Comparison of ENCODE assay signal across 15 cellular contexts in genomic region chr17:66542967-66543525, GRCh38.
DNase-seq lines count a peak whose midpoint lies in the region; ATAC-seq, FAIRE-seq and TF ChIP-seq lines count a peak whose summit lies in the region.
"Had no signal": no experiment of that assay in that cellular context is flagged by ENCODE, and none has a peak within 500 bp of the region (broad histone marks: within the 10 kb centered on the region; RNA-seq: fewer than 3 reads in every experiment).

No MANE protein-coding gene starts in this region.

- in situ Hi-C loops in HepG2 (cut with HindIII; ENCODE audit: extremely low pct_ligation_motif_present, low pct_unique_long_range_greater_than_20kb) = no loop called here

- H3K4me1 Mint-ChIP-seq in glutamatergic neuron (ENCODE audit: low read depth, unreplicated experiment) = peaks cover 28% of the 10 kb centered on the region

- H3K27me3 Mint-ChIP-seq in glutamatergic neuron (ENCODE audit: unreplicated experiment) = peaks cover 5% of the 10 kb centered on the region

- no peak for TF ChIP-seq CTCF in HepG2 (CRISPR knock-in tag; IDR thresholded peaks at IDR 0.05)
- no peak for TF ChIP-seq CTCF in right lobe of liver (IDR thresholded peaks at IDR 0.05)
- TF ChIP-seq CTCF in fibroblast of pulmonary artery (IDR thresholded peaks at IDR 0.05; ENCODE audit: low read length, missing control alignments) = no peak
- TF ChIP-seq CTCF in glutamatergic neuron (IDR thresholded peaks at IDR 0.05; ENCODE audit: partially characterized antibody, unreplicated experiment) = no peak

- intact Hi-C loops in HepG2 (cut with micrococcal nuclease; ENCODE audit: unreplicated experiment) (loop anchor here (10.0 kb wide), 1 partner anchor 78 kb away; no protein-coding TSS in a partner anchor), right lobe of liver (cut with DNase I) (no loop called here)

- TF ChIP-seq POLR2A in HepG2 (IDR thresholded peaks at IDR 0.05; ENCODE audit: insufficient read depth in 1 of 2, low read depth in 2 of 2, low read length in 2 of 2) = no peak
- TF ChIP-seq POLR2A in right lobe of liver (IDR thresholded peaks at IDR 0.05) = no peak

- H3K27ac ChIP-seq in HepG2 (ENCODE audit: extremely low read length, insufficient read depth, low read length) (no peak overlapping the region), right lobe of liver (no peak overlapping the region)
- H3K27ac ChIP-seq: neutrophil had no signal

- no peak overlapping the region for H3K4me3 Mint-ChIP-seq in glutamatergic neuron (ENCODE audit: unreplicated experiment)
- H3K4me3 Mint-ChIP-seq: endodermal cell had no signal

- H3K4me1 ChIP-seq in HepG2 (ENCODE audit: insufficient read depth, low read length) (peaks cover 53% of the 10 kb centered on the region), right lobe of liver (peaks cover 0 to 13% (median 6%) of the 10 kb centered on the region in 4 donors)

- DNase-seq in HepG2 (ENCODE audit: low spot score) (peak; percentile 29), right lobe of liver (no peak), SW480 (ENCODE audit: low spot score) (peak; percentile 43), fibroblast of pulmonary artery (ENCODE audit: low read depth) (peak; percentile 73), glutamatergic neuron (no peak)
- DNase-seq: activated effector memory CD4-positive, alpha-beta T cell treated with anti-CD3 and anti-CD28 coated beads, Interleukin-2, amount 50 U/mL, for 16 hours; BE2C; endodermal cell; NCI-H748 treated with DMSO at 0.1 percent for 48 hours; stimulated activated CD4-positive, alpha-beta T cell treated with anti-CD3 and anti-CD28 coated beads, Interleukin-4, amount 100 ng/mL, for 24 hours; trophoblast cell had no signal

- no peak overlapping the region for H3K4me3 ChIP-seq in HepG2 (replicated peaks in 1 of 3; ENCODE audit: insufficient read depth in 1 of 3, low read depth in 2 of 3, low read length in 3 of 3)
- H3K4me3 ChIP-seq in right lobe of liver = no peak overlapping the region
- no peak overlapping the region for H3K4me3 ChIP-seq in fibroblast of pulmonary artery (replicated peaks; ENCODE audit: low read depth, low read length)

- H3K36me3 Mint-ChIP-seq in glutamatergic neuron (ENCODE audit: unreplicated experiment) = peaks cover 11% of the 10 kb centered on the region

- H3K9ac ChIP-seq in HepG2 (ENCODE audit: insufficient read depth, low read depth, low read length) = no peak overlapping the region

- no peak for ATAC-seq in HepG2
- no peak for ATAC-seq in right lobe of liver
- no peak for ATAC-seq in HG02623 (IDR thresholded peaks at IDR 0.05; ENCODE audit: unreplicated experiment)
- no peak for ATAC-seq in GM21529 (IDR thresholded peaks at IDR 0.05; ENCODE audit: unreplicated experiment)
- ATAC-seq in HG03469 (IDR thresholded peaks at IDR 0.05; ENCODE audit: unreplicated experiment) = no peak

- no peaks in the 10 kb centered on the region for H3K79me2 ChIP-seq in HepG2 (ENCODE audit: insufficient read depth, low read length)

- no peak for FAIRE-seq in HepG2 (lab: Jason Lieb, UNC)

- TF ChIP-seq EP300 in HepG2 (IDR thresholded peaks at IDR 0.05; ENCODE audit: low read depth in 2 of 2, low read length in 2 of 2) (no peak), HepG2 (CRISPR knock-in tag; IDR thresholded peaks at IDR 0.05; ENCODE audit: borderline replicate concordance) (no peak)

- H3K27me3 ChIP-seq in HepG2 (ENCODE audit: control insufficient read depth in 1 of 2, insufficient read depth in 2 of 2, low read length in 2 of 2) (no peaks in the 10 kb centered on the region), right lobe of liver (no peaks in the 10 kb centered on the region)
- H3K27me3 ChIP-seq: BE2C, neutrophil had no signal

- no peaks in the 10 kb centered on the region for H4K20me1 ChIP-seq in HepG2 (ENCODE audit: insufficient read depth, low read length)

- CTCF ChIA-PET in HepG2 (lab: Yijun Ruan, JAX; ENCODE audit: low intra/inter-chr PET ratio, low total read pairs) = no interaction called here

- H3K36me3 ChIP-seq in HepG2 (replicated peaks in 1 of 2; ENCODE audit: control insufficient read depth in 1 of 2, insufficient read depth in 2 of 2, low read length in 2 of 2) = no peaks in the 10 kb centered on the region
- no peaks in the 10 kb centered on the region for H3K36me3 ChIP-seq in right lobe of liver
- H3K36me3 ChIP-seq: BE2C, neutrophil had no signal

- no peak overlapping the region for H3K27ac Mint-ChIP-seq in glutamatergic neuron (ENCODE audit: unreplicated experiment)
- H3K27ac Mint-ChIP-seq: endodermal cell had no signal

- H3K9me3 Mint-ChIP-seq in glutamatergic neuron (ENCODE audit: unreplicated experiment) = peaks cover 1% of the 10 kb centered on the region

- no peaks in the 10 kb centered on the region for H3K9me3 ChIP-seq in HepG2 (ENCODE audit: low read length)
- H3K9me3 ChIP-seq in right lobe of liver = no peaks in the 10 kb centered on the region
- H3K9me3 ChIP-seq: BE2C, neutrophil had no signal

- BruUV-seq in HepG2 (replicated peaks; lab: Mats Ljungman, UMichigan) = no TSS peak

- H3K4me2 ChIP-seq in HepG2 (ENCODE audit: low read depth, low read length) = no peak overlapping the region

- POLR2A ChIA-PET in HepG2 (lab: Yijun Ruan, JAX) = no interaction called here

- WGBS in HepG2 (ENCODE audit: low lambda C conversion rate) = 93% methylated on average over 3 of the region's 3 CpGs
- WGBS in right lobe of liver (ENCODE audit: insufficient coverage, low coverage, low lambda C conversion rate, missing lambda C conversion rate) = 100% methylated on average over 3 of the region's 3 CpGs

- TF ChIP-seq RAD21 in HepG2 (CRISPR knock-in tag; IDR thresholded peaks at IDR 0.05) = no peak

- H2AFZ ChIP-seq in HepG2 (ENCODE audit: low read length) = no peak overlapping the region

TF ChIP-seq in HepG2, 621 proteins besides CTCF, POLR2A, EP300 and RAD21:
- no peak for TF ChIP-seq CAMTA2 (CRISPR knock-in tag; IDR thresholded peaks at IDR 0.05; ENCODE audit: borderline replicate concordance)

Comparison
In these comparisons a context has a peak if more than half of its experiments do, and no peak if none do; other contexts are left out.
1. DNase-seq: peak in HepG2 (single experiment), SW480 (single experiment) and fibroblast of pulmonary artery (single experiment); none in right lobe of liver (0 of 3) and glutamatergic neuron (single experiment).